ENCODE assay signal across 25 cellular contexts in the genomic region with DNA sequence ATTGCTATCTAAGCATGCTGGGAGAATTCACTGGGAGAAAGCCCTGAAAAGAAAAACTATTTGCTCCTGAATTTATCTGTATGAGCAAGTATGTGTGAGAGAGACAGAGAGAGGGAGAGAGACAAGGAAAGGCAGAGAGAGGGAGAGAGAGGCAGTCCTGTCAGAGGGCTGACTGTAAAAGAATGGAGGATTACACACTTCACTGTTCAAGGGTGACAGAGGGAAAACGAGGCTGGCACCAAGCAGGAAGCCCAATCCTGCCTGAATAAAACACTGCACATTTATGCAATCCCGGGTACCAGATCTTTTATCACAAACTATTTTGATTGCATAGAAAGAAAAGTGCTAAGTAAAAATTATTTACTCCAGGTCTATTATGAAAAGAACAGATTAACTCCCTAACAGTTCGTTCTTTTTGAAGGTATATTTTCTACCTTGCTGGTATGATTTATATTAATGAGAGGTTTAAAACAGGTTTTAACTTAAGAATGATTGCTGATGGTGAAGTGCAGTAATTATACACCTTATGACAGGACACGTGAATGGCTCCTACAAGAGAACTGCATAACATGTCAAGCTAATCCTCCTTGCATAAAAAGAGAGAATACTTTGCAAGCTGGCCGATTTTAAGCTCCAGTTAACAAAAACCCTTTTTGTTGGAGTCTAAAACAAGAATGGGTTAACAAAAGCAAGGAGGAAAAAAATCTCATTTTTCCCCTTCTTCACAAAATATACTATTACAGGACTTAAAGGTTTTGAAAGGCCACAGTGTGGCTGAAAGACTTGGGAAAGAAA.
"Had no signal": no experiment of that assay in that cellular context is flagged by ENCODE, and none has a peak within 500 bp of the region (broad histone marks: within the 10 kb centered on the region; RNA-seq: fewer than 3 reads in every experiment).

No MANE protein-coding gene starts in this region.

- H3K27ac ChIP-seq: adrenal gland, ascending aorta, brain microvascular endothelial cell, left lung, spleen, thyroid gland, upper lobe of right lung had no signal

- H3K9me3 ChIP-seq: adrenal gland, ascending aorta, left lung, spleen, thyroid gland, upper lobe of right lung had no signal

- H3K27me3 ChIP-seq: adrenal gland, ascending aorta, brain microvascular endothelial cell, left lung, spleen, thyroid gland, upper lobe of right lung had no signal

- ATAC-seq: activated T-helper 17 cell treated with anti-CD3 and anti-CD28 coated beads, Interleukin-2, amount 50 U/mL, for 72 hours; effector memory CD8-positive, alpha-beta T cell; esophagus mucosa; left lung; natural killer cell; upper lobe of right lung had no signal

- H3K4me3 ChIP-seq: adrenal gland, ascending aorta, left lung, spleen, thyroid gland, upper lobe of right lung had no signal

- H3K36me3 ChIP-seq: adrenal gland, ascending aorta, brain microvascular endothelial cell, left lung, spleen, thyroid gland, upper lobe of right lung had no signal

- DNase-seq: activated CD4-positive, alpha-beta T cell treated with anti-CD3 and anti-CD28 coated beads for 1 hour; activated CD4-positive, alpha-beta T cell treated with anti-CD3 and anti-CD28 coated beads, Interleukin-2, amount 50 U/mL, for 4 hours; activated CD8-positive, alpha-beta memory T cell treated with anti-CD3 and anti-CD28 coated beads for 24 hours; activated CD8-positive, alpha-beta memory T cell treated with anti-CD3 and anti-CD28 coated beads, Interleukin-2, amount 50 U/mL, for 4 hours; activated naive CD4-positive, alpha-beta T cell; activated T-cell treated with anti-CD3 and anti-CD28 coated beads, Interleukin-2, amount 50 U/mL, for 24 hours; adrenal gland; brain microvascular endothelial cell; effector memory CD8-positive, alpha-beta T cell; foreskin melanocyte; kidney; left lung; natural killer cell; spleen; stimulated activated CD4-positive, alpha-beta T cell treated with anti-CD3 and anti-CD28 coated beads, Interleukin-4, amount 100 ng/mL, for 1 hour; stimulated activated naive CD4-positive, alpha-beta T cell treated with Interleukin-2 at 50 U/mL for 16 hours; T-helper 1 cell; T-helper 9 cell; upper lobe of right lung had no signal

- FAIRE-seq: colon, endothelial cell of umbilical vein, kidney had no signal
